4 cellular contexts compared by ENCODE assay signal in genomic region chr6:13159822-13160221, GRCh38.
DNase-seq lines count a peak whose midpoint lies in the region; ATAC-seq, FAIRE-seq and TF ChIP-seq lines count a peak whose summit lies in the region.
"Not testable (repeated sequence)": the region's sequence is repeated elsewhere in the genome, so short reads cannot be mapped to it uniquely, and the experiment has no call there.

No MANE protein-coding gene starts in this region.

- not testable (repeated sequence) for H2AFZ ChIP-seq in HepG2 (ENCODE audit: low read length)

- FAIRE-seq in HepG2 (lab: Jason Lieb, UNC) = not testable (repeated sequence)

- not testable (repeated sequence) for H3K36me3 ChIP-seq in BLaER1; BLaER1 treated with 17β-estradiol and CSF1 and Interleukin-3, amounts not matched to agents 10 nM and 100 nM; HEK293 (ENCODE audit: control insufficient read depth in 2 of 2, insufficient read depth in 1 of 2, low read length in 2 of 2); HepG2 (replicated peaks in 1 of 2; ENCODE audit: control insufficient read depth in 1 of 2, insufficient read depth in 2 of 2, low read length in 2 of 2)

- BruUV-seq in HepG2 (replicated peaks; lab: Mats Ljungman, UMichigan) = not testable (repeated sequence)

- not testable (repeated sequence) for H4K20me1 ChIP-seq in BLaER1; BLaER1 treated with 17β-estradiol and CSF1 and Interleukin-3, amounts not matched to agents 10 nM and 100 nM; HepG2 (ENCODE audit: insufficient read depth, low read length)

- TF ChIP-seq POLR2A in HepG2 (IDR thresholded peaks at IDR 0.05; ENCODE audit: insufficient read depth in 1 of 2, low read depth in 2 of 2, low read length in 2 of 2) = not testable (repeated sequence)

- not testable (repeated sequence) for DNase-seq in HepG2 (ENCODE audit: low spot score)

- CTCF ChIA-PET in HEK293 (lab: Yijun Ruan, JAX) = interaction anchor here (0.6 kb wide), 1 partner anchor 490 kb away, joined by 3 read pairs; no protein-coding TSS in a partner anchor
- CTCF ChIA-PET in HepG2 (lab: Yijun Ruan, JAX; ENCODE audit: low intra/inter-chr PET ratio, low total read pairs) = not testable (repeated sequence)

- intact Hi-C loops in HepG2 (cut with micrococcal nuclease; ENCODE audit: unreplicated experiment) = not testable (repeated sequence)

- H3K4me1 ChIP-seq in BLaER1 = peaks cover 24% of the 10 kb centered on the region
- peaks cover 16 to 26% (median 19%) of the 10 kb centered on the region in 10 experiments for H3K4me1 ChIP-seq in BLaER1 treated with 17β-estradiol and CSF1 and Interleukin-3, amounts not matched to agents 10 nM and 100 nM
- H3K4me1 ChIP-seq in HEK293 (ENCODE audit: control insufficient read depth, insufficient read depth, low read length); HepG2 (ENCODE audit: insufficient read depth, low read length): not testable (repeated sequence)

- not testable (repeated sequence) for H3K9me3 ChIP-seq in BLaER1; BLaER1 treated with 17β-estradiol and CSF1 and Interleukin-3, amounts not matched to agents 10 nM and 100 nM (replicated peaks in 1 of 11); HEK293 (ENCODE audit: control insufficient read depth, insufficient read depth, low read depth, low read length); HepG2 (ENCODE audit: low read length)

- not testable (repeated sequence) for TF ChIP-seq CTCF in HEK293 (tag by site-specific recombination; IDR thresholded peaks at IDR 0.05); HepG2 (CRISPR knock-in tag; IDR thresholded peaks at IDR 0.05)

- not testable (repeated sequence) for ATAC-seq in HepG2

- not testable (repeated sequence) for H3K9ac ChIP-seq in BLaER1; BLaER1 treated with 17β-estradiol and CSF1 and Interleukin-3, amounts not matched to agents 10 nM and 100 nM; HepG2 (ENCODE audit: insufficient read depth, low read depth, low read length)

- in situ Hi-C loops in HepG2 (cut with HindIII; ENCODE audit: extremely low pct_ligation_motif_present, low pct_unique_long_range_greater_than_20kb) = not testable (repeated sequence)

- not testable (repeated sequence) for H3K4me3 ChIP-seq in BLaER1; BLaER1 treated with 17β-estradiol and CSF1 and Interleukin-3, amounts not matched to agents 10 nM and 100 nM; HEK293 (ENCODE audit: low read depth, low read length); HepG2 (replicated peaks in 1 of 3; ENCODE audit: insufficient read depth in 1 of 3, low read depth in 2 of 3, low read length in 3 of 3)

- H3K27ac ChIP-seq in BLaER1; BLaER1 treated with 17β-estradiol and CSF1 and Interleukin-3, amounts not matched to agents 10 nM and 100 nM; HEK293 (ENCODE audit: extremely low read depth, low read depth, low read length); HepG2 (ENCODE audit: extremely low read length, insufficient read depth, low read length): not testable (repeated sequence)

- TF ChIP-seq EP300 in HepG2 (IDR thresholded peaks at IDR 0.05; ENCODE audit: low read depth in 2 of 2, low read length in 2 of 2); HepG2 (CRISPR knock-in tag; IDR thresholded peaks at IDR 0.05; ENCODE audit: borderline replicate concordance): not testable (repeated sequence)

- POLR2A ChIA-PET in HEK293 (lab: Yijun Ruan, JAX); HepG2 (lab: Yijun Ruan, JAX): not testable (repeated sequence)

- H3K27me3 ChIP-seq in BLaER1 = not testable (repeated sequence)
- peaks cover 0 to 11% (median 0%) of the 10 kb centered on the region in 11 experiments; a peak in 5 of 22 replicates for H3K27me3 ChIP-seq in BLaER1 treated with 17β-estradiol and CSF1 and Interleukin-3, amounts not matched to agents 10 nM and 100 nM
- H3K27me3 ChIP-seq in HepG2 (ENCODE audit: control insufficient read depth in 1 of 2, insufficient read depth in 2 of 2, low read length in 2 of 2) = peaks cover 2 to 25% of the 10 kb centered on the region in 2 experiments; a peak in 3 of 5 replicates

- peak overlapping the region; percentile 67 for H3K4me2 ChIP-seq in BLaER1
- H3K4me2 ChIP-seq in BLaER1 treated with 17β-estradiol and CSF1 and Interleukin-3, amounts not matched to agents 10 nM and 100 nM = peak overlapping the region; percentile 45 to 73 (median 58)
- H3K4me2 ChIP-seq in HepG2 (ENCODE audit: low read depth, low read length) = not testable (repeated sequence)

- WGBS in HepG2 (ENCODE audit: low lambda C conversion rate) = 23% methylated on average over 5 of the region's 5 CpGs

- not testable (repeated sequence) for TF ChIP-seq RAD21 in HepG2 (CRISPR knock-in tag; IDR thresholded peaks at IDR 0.05)

- not testable (repeated sequence) for H3K79me2 ChIP-seq in HepG2 (ENCODE audit: insufficient read depth, low read length)

TF ChIP-seq in HEK293, 187 proteins besides CTCF, POLR2A, EP300 and RAD21:
- 0 out of 2 replicates have a peak, but pooled peaks have one; percentile 56 for TF ChIP-seq ATF2 (tag by site-specific recombination; IDR thresholded peaks at IDR 0.05; ENCODE audit: low read depth)
TF ChIP-seq in HEK293: peak in this region for 1; not testable (repeated sequence) for 186.

TF ChIP-seq in HepG2, 621 proteins besides CTCF, POLR2A, EP300 and RAD21:
- TF ChIP-seq ATF7 (IDR thresholded peaks at IDR 0.05) = peak; percentile 83
- not testable (repeated sequence) for TF ChIP-seq ATF7 (CRISPR knock-in tag; IDR thresholded peaks at IDR 0.05)
